In genomic region chr17:77373298-77374169, GRCh38 we compare ENCODE assay signal across 9 cellular contexts.
A peak's percentile ranks its signal among the peaks of the same experiment; 100 is the strongest.
DNase-seq lines count a peak whose midpoint lies in the region; ATAC-seq and TF ChIP-seq lines count a peak whose summit lies in the region.
"Had no signal": no experiment of that assay in that cellular context is flagged by ENCODE, and none has a peak within 500 bp of the region (broad histone marks: within the 10 kb centered on the region; RNA-seq: fewer than 3 reads in every experiment).

No MANE protein-coding gene starts in this region.

- no peaks in the 10 kb centered on the region for H3K36me3 Mint-ChIP-seq in activated naive CD4-positive, alpha-beta T cell treated with anti-CD3 and anti-CD28 coated beads, Interleukin-2, amount 50 U/mL, for 24 hours

- peak overlapping the region; percentile 42 for H4K5ac ChIP-seq in IMR-90 (ENCODE audit: low read depth, low read length)

- 1% methylated on average over 19 of the region's 90 CpGs; no CpG with 5 or more reads in 1 of the 2 experiments for WGBS in IMR-90 (ENCODE audit: extremely low coverage in 2 of 2, insufficient read length in 1 of 2), 2 experiments
- under 1% methylated on average over 90 of the region's 90 CpGs for WGBS in right cardiac atrium

- H3K79me1 ChIP-seq in IMR-90 (ENCODE audit: low read depth in 1 of 2, low read length in 2 of 2), result peaks cover 12 to 79% of the 10 kb centered on the region in 2 experiments

- peak overlapping the region; percentile 98 for H3K23ac ChIP-seq in IMR-90 (ENCODE audit: low read depth, low read length)

- H2BK5ac ChIP-seq in IMR-90 (ENCODE audit: low read depth, low read length, poor library complexity, severe bottlenecking), result peak overlapping the region; percentile 85

- H3K9ac ChIP-seq in IMR-90 (ENCODE audit: low read depth, low read length), result peak overlapping the region; percentile 98

- POLR2A ChIA-PET in IMR-90 (lab: Charles Lee; ENCODE audit: unreplicated experiment), result no interaction called here

- peak overlapping the region; percentile 76 for H3K56ac ChIP-seq in IMR-90 (ENCODE audit: extremely low read depth, insufficient read depth, low read length)

- H2BK120ac ChIP-seq in IMR-90 (ENCODE audit: low read depth, low read length), result peak overlapping the region; percentile 72

- peak overlapping the region; percentile 91 for H3K14ac ChIP-seq in IMR-90 (replicated peaks; ENCODE audit: low read depth, low read length)

- H3K36me3 ChIP-seq in IMR-90 (ENCODE audit: control insufficient read depth, insufficient read depth, low read length), result no peaks in the 10 kb centered on the region; the same call in 1 of the 2 replicates
- H3K36me3 ChIP-seq in gastrocnemius medialis, result no peaks in the 10 kb centered on the region

- peaks cover 72% of the 10 kb centered on the region for H3K4me1 Mint-ChIP-seq in activated naive CD4-positive, alpha-beta T cell treated with anti-CD3 and anti-CD28 coated beads, Interleukin-2, amount 50 U/mL, for 24 hours

- no peaks in the 10 kb centered on the region for H3K9me3 Mint-ChIP-seq in activated naive CD4-positive, alpha-beta T cell treated with anti-CD3 and anti-CD28 coated beads, Interleukin-2, amount 50 U/mL, for 24 hours

- peak overlapping the region; percentile 79 for H2AFZ ChIP-seq in IMR-90 (replicated peaks; ENCODE audit: low read length, poor library complexity)

- dilution Hi-C loops in IMR-90 (cut with HindIII; ENCODE audit: low sequenced_read_pairs, unreplicated experiment), result no loop called here

- H3K27ac ChIP-seq in IMR-90 (ENCODE audit: insufficient read depth, low read length) (peak overlapping the region; percentile 94), right cardiac atrium (ENCODE audit: low read length) (peak overlapping the region; percentile 97), gastrocnemius medialis (peak overlapping the region; percentile 85 to 96 (median 89))
- H3K27ac ChIP-seq: 22Rv1 had no signal

- peak overlapping the region; percentile 38 for H2AK5ac ChIP-seq in IMR-90 (ENCODE audit: low read depth, low read length)

- no peaks in the 10 kb centered on the region for H3K27me3 ChIP-seq in IMR-90 (ENCODE audit: control insufficient read depth, insufficient read depth, low read length)
- H3K27me3 ChIP-seq in right cardiac atrium (ENCODE audit: control insufficient read depth, insufficient read depth), result no peaks in the 10 kb centered on the region
- no peaks in the 10 kb centered on the region for H3K27me3 ChIP-seq in gastrocnemius medialis

- TF ChIP-seq RAD21 in IMR-90 (IDR thresholded peaks at IDR 0.05; ENCODE audit: low read length), result no peak

- H4K8ac ChIP-seq in IMR-90 (ENCODE audit: low read depth in 2 of 2, low read length in 2 of 2), result peak overlapping the region; percentile 4 to 76; a peak in 2 of 4 replicates

- no peaks in the 10 kb centered on the region for H3K9me3 ChIP-seq in IMR-90 (ENCODE audit: control insufficient read depth, insufficient read depth, low read length)
- no peaks in the 10 kb centered on the region for H3K9me3 ChIP-seq in right cardiac atrium (ENCODE audit: control insufficient read depth, low read length)
- no peaks in the 10 kb centered on the region for H3K9me3 ChIP-seq in gastrocnemius medialis

- TF ChIP-seq CTCF in IMR-90 (conservative IDR thresholded peaks at IDR 0.05; ENCODE audit: low read depth, low read length), result no peak
- no peak for TF ChIP-seq CTCF in gastrocnemius medialis (IDR thresholded peaks at IDR 0.05 in 4 of 5, conservative IDR thresholded peaks at IDR 0.05 in 1 of 5)

- peaks cover 51% of the 10 kb centered on the region for H4K20me1 ChIP-seq in IMR-90 (ENCODE audit: insufficient read depth, low read length)

- H3K4me3 ChIP-seq in IMR-90 (ENCODE audit: insufficient read depth, low read depth, low read length) (peak overlapping the region; percentile 78), right cardiac atrium (ENCODE audit: low read length) (peak overlapping the region; percentile 63), gastrocnemius medialis (peak overlapping the region; percentile 72 to 87 (median 78))

- in situ Hi-C loops in IMR-90 (cut with MboI; ENCODE audit: low sequenced_read_pairs) (no loop called here), gastrocnemius medialis (cut with MboI; ENCODE audit: low sequenced_read_pairs in 4 of 4) (no loop called here)

- H2BK20ac ChIP-seq in IMR-90 (ENCODE audit: low read depth, low read length), result no peak overlapping the region

- DNase-seq in DMS 273 (lab: John Stamatoyannopoulos, UW; ENCODE audit: unreplicated experiment), result peak; percentile 69
- DNase-seq in DMS 273 treated with DMSO at 0.1 percent for 48 hours (lab: John Stamatoyannopoulos, UW), result no peak
- no peak for DNase-seq in IMR-90
- peak; percentile 56 to 87 (median 86) for DNase-seq in right cardiac atrium
- DNase-seq in gastrocnemius medialis, result no peak

- peaks cover 33% of the 10 kb centered on the region for H3K9me1 ChIP-seq in IMR-90 (ENCODE audit: insufficient read depth, low read length)

- intact Hi-C loops in IMR-90 (cut with micrococcal nuclease) (loop anchor here (1.0 to 5.0 kb wide), 2 partner anchors 42 to 281 kb away; no protein-coding TSS in a partner anchor), right cardiac atrium (cut with DNase I) (loop anchor here in 2 of 4 donors (2.0 to 5.0 kb wide), 2 partner anchors 41 to 43 kb away; no protein-coding TSS in a partner anchor), gastrocnemius medialis (cut with DNase I; ENCODE audit: low total_unique reads) (loop anchor here (2.0 to 5.0 kb wide), 2 partner anchors 41 to 49 kb away; no protein-coding TSS in a partner anchor)

- peak overlapping the region; percentile 90 for H4K91ac ChIP-seq in IMR-90 (ENCODE audit: insufficient read depth, low read depth, low read length)

- H3K18ac ChIP-seq in IMR-90 (ENCODE audit: low read depth, low read length), result peak overlapping the region; percentile 55

- peak overlapping the region; percentile 76 for H3K27ac Mint-ChIP-seq in activated naive CD4-positive, alpha-beta T cell treated with anti-CD3 and anti-CD28 coated beads, Interleukin-2, amount 50 U/mL, for 24 hours

- 0 out of 3 replicates have a peak overlapping the region, but pooled peaks have one; percentile 9 for H2BK15ac ChIP-seq in IMR-90 (ENCODE audit: low read depth, low read length)

- peak overlapping the region; percentile 99 for H2AK9ac ChIP-seq in IMR-90 (replicated peaks; ENCODE audit: low read depth, low read length, poor library complexity)

- H3K4me3 Mint-ChIP-seq in activated naive CD4-positive, alpha-beta T cell treated with anti-CD3 and anti-CD28 coated beads, Interleukin-2, amount 50 U/mL, for 24 hours, result peak overlapping the region; percentile 94

- peak overlapping the region; percentile 69 for H3K4me2 ChIP-seq in IMR-90 (ENCODE audit: low read depth, low read length)

- peak overlapping the region; percentile 91 for H3K4ac ChIP-seq in IMR-90 (ENCODE audit: low read depth, low read length)

- no TSS peak for BruUV-seq in IMR-90 (replicated peaks; lab: Mats Ljungman, UMichigan)

- no peak; the same call in 1 of the 2 replicates for TF ChIP-seq POLR2A in IMR-90 (IDR thresholded peaks at IDR 0.05; ENCODE audit: low read depth, low read length)
- peak in 1 of 2 donors; percentile 13 for TF ChIP-seq POLR2A in gastrocnemius medialis (IDR thresholded peaks at IDR 0.05)

- no peak for ATAC-seq in IMR-90 (ENCODE audit: low read depth)
- peak; percentile 6 to 10 for ATAC-seq in right cardiac atrium
- peak; percentile 20 to 24 for ATAC-seq in gastrocnemius medialis
- no peak for ATAC-seq in GM21423 (IDR thresholded peaks at IDR 0.05; ENCODE audit: unreplicated experiment)
- ATAC-seq in GM21717 (IDR thresholded peaks at IDR 0.05; ENCODE audit: unreplicated experiment), result no peak

- H3K27me3 Mint-ChIP-seq in activated naive CD4-positive, alpha-beta T cell treated with anti-CD3 and anti-CD28 coated beads, Interleukin-2, amount 50 U/mL, for 24 hours, result no peaks in the 10 kb centered on the region

- peaks cover 42% of the 10 kb centered on the region for H3K4me1 ChIP-seq in IMR-90 (ENCODE audit: control insufficient read depth, insufficient read depth, low read length)
- H3K4me1 ChIP-seq in right cardiac atrium (ENCODE audit: control insufficient read depth, insufficient read depth, low read length), result peaks cover 34% of the 10 kb centered on the region
- H3K4me1 ChIP-seq in gastrocnemius medialis, result peaks cover 61 to 81% of the 10 kb centered on the region in 2 donors

- CTCF ChIA-PET in IMR-90 (lab: Yijun Ruan, JAX), result interaction anchor here (0.8 to 1.0 kb wide), 2 partner anchors 47 to 56 kb away, joined by 3 read pairs; no protein-coding TSS in a partner anchor

TF ChIP-seq in IMR-90, 13 proteins besides CTCF, POLR2A, EP300 and RAD21:
- no peak for TF ChIP-seq SMC3 (IDR thresholded peaks at IDR 0.05; ENCODE audit: low read depth, low read length)
- TF ChIP-seq MXI1 (IDR thresholded peaks at IDR 0.05; ENCODE audit: borderline replicate concordance, low read depth, low read length), result no peak
- TF ChIP-seq CHD1 (IDR thresholded peaks at IDR 0.05; ENCODE audit: low read depth, low read length), result 0 out of 2 replicates have a peak, but pooled peaks have one; percentile 68

Comparison
In these comparisons a context has a peak if more than half of its experiments do, and no peak if none do; other contexts are left out.
1. DNase-seq: peak in DMS 273 (single experiment) and right cardiac atrium (3 of 3); none in DMS 273 treated with DMSO at 0.1 percent for 48 hours (single experiment), IMR-90 (single experiment) and gastrocnemius medialis (0 of 2).
2. ATAC-seq: peak in right cardiac atrium (2 of 2) and gastrocnemius medialis (2 of 2); none in IMR-90 (single experiment), GM21423 (single experiment) and GM21717 (single experiment).
3. Peak in every context shown above with its lines, with median percentiles within 50 percentile points of each other: H3K27ac ChIP-seq and H3K4me3 ChIP-seq.